Comparison of ENCODE assay signal across 1 cellular context in the genomic region with DNA sequence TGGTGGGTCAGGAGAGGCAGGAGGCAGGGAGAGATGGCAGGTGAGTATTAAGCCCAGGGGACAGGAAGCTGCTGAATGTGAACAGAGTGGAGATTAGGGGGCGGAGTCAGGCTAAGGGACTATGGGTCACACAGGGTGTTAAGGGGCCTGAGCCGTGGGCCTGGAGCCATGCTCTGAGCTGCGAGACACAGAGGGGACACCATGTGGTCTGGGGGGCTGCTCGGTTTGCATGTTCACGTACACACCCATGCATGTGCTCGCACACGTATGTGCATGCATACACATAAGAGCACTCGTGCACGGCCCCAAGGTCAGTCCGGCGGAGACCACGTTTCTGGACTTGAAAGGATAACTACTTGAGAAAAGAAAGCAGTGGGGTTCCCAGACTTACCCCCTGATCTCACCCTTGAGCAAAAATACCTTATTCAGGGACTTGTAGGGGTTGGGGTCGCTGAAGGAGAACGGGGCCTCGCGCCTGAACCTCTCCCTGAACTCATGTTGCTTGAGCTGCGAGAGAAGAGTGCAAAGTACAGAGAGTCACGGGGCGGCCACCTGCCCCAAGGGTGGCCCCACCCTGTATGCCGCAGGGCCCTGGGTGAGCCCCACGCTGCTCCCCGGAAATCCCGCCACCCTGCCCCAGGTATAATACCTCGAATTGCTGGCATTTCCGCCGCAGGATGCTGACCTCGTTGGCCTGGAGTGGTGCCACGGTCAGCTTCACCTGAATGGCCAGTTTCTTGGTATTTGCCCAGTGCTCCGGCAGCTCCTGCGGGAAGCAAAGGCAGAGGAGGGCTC.
TF ChIP-seq lines count a peak whose summit lies in the region.

No MANE protein-coding gene starts in this region.

TF ChIP-seq in HCT116, 20 proteins besides CTCF, POLR2A, EP300 and RAD21:
- no peak for TF ChIP-seq SP1 (IDR thresholded peaks at IDR 0.05; ENCODE audit: low read depth)
- no peak for TF ChIP-seq EZH2phosphoT487 (IDR thresholded peaks at IDR 0.05; ENCODE audit: borderline replicate concordance)
- TF ChIP-seq, protein P1, sequence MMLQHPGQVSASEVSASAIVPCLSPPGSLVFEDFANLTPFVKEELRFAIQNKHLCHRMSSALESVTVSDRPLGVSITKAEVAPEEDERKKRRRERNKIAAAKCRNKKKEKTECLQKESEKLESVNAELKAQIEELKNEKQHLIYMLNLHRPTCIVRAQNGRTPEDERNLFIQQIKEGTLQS (IDR thresholded peaks at IDR 0.05) = no peak
- TF ChIP-seq, protein P2, sequence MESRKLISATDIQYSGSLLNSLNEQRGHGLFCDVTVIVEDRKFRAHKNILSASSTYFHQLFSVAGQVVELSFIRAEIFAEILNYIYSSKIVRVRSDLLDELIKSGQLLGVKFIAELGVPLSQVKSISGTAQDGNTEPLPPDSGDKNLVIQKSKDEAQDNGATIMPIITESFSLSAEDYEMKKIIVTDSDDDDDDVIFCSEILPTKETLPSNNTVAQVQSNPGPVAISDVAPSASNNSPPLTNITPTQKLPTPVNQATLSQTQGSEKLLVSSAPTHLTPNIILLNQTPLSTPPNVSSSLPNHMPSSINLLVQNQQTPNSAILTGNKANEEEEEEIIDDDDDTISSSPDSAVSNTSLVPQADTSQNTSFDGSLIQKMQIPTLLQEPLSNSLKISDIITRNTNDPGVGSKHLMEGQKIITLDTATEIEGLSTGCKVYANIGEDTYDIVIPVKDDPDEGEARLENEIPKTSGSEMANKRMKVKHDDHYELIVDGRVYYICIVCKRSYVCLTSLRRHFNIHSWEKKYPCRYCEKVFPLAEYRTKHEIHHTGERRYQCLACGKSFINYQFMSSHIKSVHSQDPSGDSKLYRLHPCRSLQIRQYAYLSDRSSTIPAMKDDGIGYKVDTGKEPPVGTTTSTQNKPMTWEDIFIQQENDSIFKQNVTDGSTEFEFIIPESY (IDR thresholded peaks at IDR 0.05; ENCODE audit: extremely low read depth, insufficient replicate concordance, low read length) = no peak
- TF ChIP-seq, protein P3, sequence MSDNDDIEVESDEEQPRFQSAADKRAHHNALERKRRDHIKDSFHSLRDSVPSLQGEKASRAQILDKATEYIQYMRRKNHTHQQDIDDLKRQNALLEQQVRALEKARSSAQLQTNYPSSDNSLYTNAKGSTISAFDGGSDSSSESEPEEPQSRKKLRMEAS (IDR thresholded peaks at IDR 0.05) = no peak
- TF ChIP-seq, protein P4, sequence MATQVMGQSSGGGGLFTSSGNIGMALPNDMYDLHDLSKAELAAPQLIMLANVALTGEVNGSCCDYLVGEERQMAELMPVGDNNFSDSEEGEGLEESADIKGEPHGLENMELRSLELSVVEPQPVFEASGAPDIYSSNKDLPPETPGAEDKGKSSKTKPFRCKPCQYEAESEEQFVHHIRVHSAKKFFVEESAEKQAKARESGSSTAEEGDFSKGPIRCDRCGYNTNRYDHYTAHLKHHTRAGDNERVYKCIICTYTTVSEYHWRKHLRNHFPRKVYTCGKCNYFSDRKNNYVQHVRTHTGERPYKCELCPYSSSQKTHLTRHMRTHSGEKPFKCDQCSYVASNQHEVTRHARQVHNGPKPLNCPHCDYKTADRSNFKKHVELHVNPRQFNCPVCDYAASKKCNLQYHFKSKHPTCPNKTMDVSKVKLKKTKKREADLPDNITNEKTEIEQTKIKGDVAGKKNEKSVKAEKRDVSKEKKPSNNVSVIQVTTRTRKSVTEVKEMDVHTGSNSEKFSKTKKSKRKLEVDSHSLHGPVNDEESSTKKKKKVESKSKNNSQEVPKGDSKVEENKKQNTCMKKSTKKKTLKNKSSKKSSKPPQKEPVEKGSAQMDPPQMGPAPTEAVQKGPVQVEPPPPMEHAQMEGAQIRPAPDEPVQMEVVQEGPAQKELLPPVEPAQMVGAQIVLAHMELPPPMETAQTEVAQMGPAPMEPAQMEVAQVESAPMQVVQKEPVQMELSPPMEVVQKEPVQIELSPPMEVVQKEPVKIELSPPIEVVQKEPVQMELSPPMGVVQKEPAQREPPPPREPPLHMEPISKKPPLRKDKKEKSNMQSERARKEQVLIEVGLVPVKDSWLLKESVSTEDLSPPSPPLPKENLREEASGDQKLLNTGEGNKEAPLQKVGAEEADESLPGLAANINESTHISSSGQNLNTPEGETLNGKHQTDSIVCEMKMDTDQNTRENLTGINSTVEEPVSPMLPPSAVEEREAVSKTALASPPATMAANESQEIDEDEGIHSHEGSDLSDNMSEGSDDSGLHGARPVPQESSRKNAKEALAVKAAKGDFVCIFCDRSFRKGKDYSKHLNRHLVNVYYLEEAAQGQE (IDR thresholded peaks at IDR 0.05; ENCODE audit: low read depth) = no peak
- TF ChIP-seq ELF1 (IDR thresholded peaks at IDR 0.05; ENCODE audit: borderline replicate concordance, low read depth) = no peak
- no peak for TF ChIP-seq SIN3A (IDR thresholded peaks at IDR 0.05; ENCODE audit: low read depth)
- no peak for TF ChIP-seq FOSL1 (IDR thresholded peaks at IDR 0.05; ENCODE audit: low read depth)
- TF ChIP-seq YY1 (IDR thresholded peaks at IDR 0.05; ENCODE audit: extremely low read depth, insufficient replicate concordance, low read depth, low read length) = no peak
- TF ChIP-seq EGR1 (IDR thresholded peaks at IDR 0.05; ENCODE audit: low read depth) = no peak
- TF ChIP-seq TCF7L2 (IDR thresholded peaks at IDR 0.05; ENCODE audit: borderline replicate concordance, extremely low read depth, insufficient read depth, insufficient read length) = no peak
- TF ChIP-seq POLR2AphosphoS5 (IDR thresholded peaks at IDR 0.05; ENCODE audit: low read depth, low read length) = no peak
- no peak for TF ChIP-seq JUND (IDR thresholded peaks at IDR 0.05)
- no peak for TF ChIP-seq ZFX (IDR thresholded peaks at IDR 0.05)
- no peak for TF ChIP-seq CEBPB (IDR thresholded peaks at IDR 0.05; ENCODE audit: low read depth)
- TF ChIP-seq SRF (IDR thresholded peaks at IDR 0.05; ENCODE audit: low read depth) = no peak
